Comparison of ENCODE assay signal across 11 cellular contexts in genomic region chr15:66565731-66566130, GRCh38. TPM values are rescaled to one million over a fixed set of nuclear protein-coding genes. Genes with fewer than 3 reads are reported as not detected.
DNase-seq lines count a peak whose midpoint lies in the region; ATAC-seq and TF ChIP-seq lines count a peak whose summit lies in the region.
"Had no signal": no experiment of that assay in that cellular context is flagged by ENCODE, and none has a peak within 500 bp of the region (broad histone marks: within the 10 kb centered on the region; RNA-seq: fewer than 3 reads in every experiment).

A gene with protein sequence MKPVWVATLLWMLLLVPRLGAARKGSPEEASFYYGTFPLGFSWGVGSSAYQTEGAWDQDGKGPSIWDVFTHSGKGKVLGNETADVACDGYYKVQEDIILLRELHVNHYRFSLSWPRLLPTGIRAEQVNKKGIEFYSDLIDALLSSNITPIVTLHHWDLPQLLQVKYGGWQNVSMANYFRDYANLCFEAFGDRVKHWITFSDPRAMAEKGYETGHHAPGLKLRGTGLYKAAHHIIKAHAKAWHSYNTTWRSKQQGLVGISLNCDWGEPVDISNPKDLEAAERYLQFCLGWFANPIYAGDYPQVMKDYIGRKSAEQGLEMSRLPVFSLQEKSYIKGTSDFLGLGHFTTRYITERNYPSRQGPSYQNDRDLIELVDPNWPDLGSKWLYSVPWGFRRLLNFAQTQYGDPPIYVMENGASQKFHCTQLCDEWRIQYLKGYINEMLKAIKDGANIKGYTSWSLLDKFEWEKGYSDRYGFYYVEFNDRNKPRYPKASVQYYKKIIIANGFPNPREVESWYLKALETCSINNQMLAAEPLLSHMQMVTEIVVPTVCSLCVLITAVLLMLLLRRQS (minus strand): TSS chr15:66565998. CDS start chr15:66565365, 633 bp downstream.

- H3K4me3 ChIP-seq in astrocyte of the cerebellum (ENCODE audit: low read depth, low read length) = peak within 1 kb of the TSS; percentile 34
- no peak within 1 kb of the TSS for H3K4me3 ChIP-seq in Caco-2 (ENCODE audit: low read depth, low read length)
- H3K4me3 ChIP-seq: thoracic aorta had no signal

- H3K27me3 Mint-ChIP-seq in natural killer cell treated with Interleukin-12 subunit alpha and Interleukin-12 subunit beta and Interleukin-15 and Interleukin-18, amount 100 ng/mL, for 72 hours = no peaks in the 10 kb centered on the region
- H3K27me3 Mint-ChIP-seq in natural killer cell (ENCODE audit: low read depth in 2 of 2) (no peaks in the 10 kb centered on the region), Caco-2 (ENCODE audit: insufficient read depth, unreplicated experiment) (no peaks in the 10 kb centered on the region)

- H3K27me3 ChIP-seq in Caco-2 (replicated peaks; ENCODE audit: control insufficient read depth, insufficient read depth, low read length) = no peaks in the 10 kb centered on the region

- no peaks in the 10 kb centered on the region for H3K9me3 Mint-ChIP-seq in natural killer cell treated with Interleukin-12 subunit alpha and Interleukin-12 subunit beta and Interleukin-15 and Interleukin-18, amount 100 ng/mL, for 72 hours
- H3K9me3 Mint-ChIP-seq in natural killer cell (no peaks in the 10 kb centered on the region), Caco-2 (ENCODE audit: unreplicated experiment) (no peaks in the 10 kb centered on the region)
- H3K9me3 Mint-ChIP-seq: CD8-positive, alpha-beta memory T cell had no signal

- intact Hi-C loops in natural killer cell (cut with micrococcal nuclease) = no loop called here
- intact Hi-C loops in Caco-2 (cut with micrococcal nuclease; ENCODE audit: unreplicated experiment) = no loop called here

- no peaks in the 10 kb centered on the region for H3K36me3 ChIP-seq in Caco-2 (ENCODE audit: control insufficient read depth, insufficient read depth, low read length)
- H3K36me3 ChIP-seq: thoracic aorta had no signal

- peak within 1 kb of the TSS; percentile 28 for H3K4me3 Mint-ChIP-seq in natural killer cell treated with Interleukin-12 subunit alpha and Interleukin-12 subunit beta and Interleukin-15 and Interleukin-18, amount 100 ng/mL, for 72 hours
- H3K4me3 Mint-ChIP-seq in natural killer cell = no peak within 1 kb of the TSS
- H3K4me3 Mint-ChIP-seq in Caco-2 (ENCODE audit: unreplicated experiment) = no peak within 1 kb of the TSS

- H3K4me1 ChIP-seq in Caco-2 = no peaks in the 10 kb centered on the region

- ATAC-seq in natural killer cell treated with Interleukin-12 subunit alpha and Interleukin-12 subunit beta and Interleukin-15 and Interleukin-18, amount 100 ng/mL, for 72 hours = no peak
- ATAC-seq in natural killer cell (no peak), HG02623 (IDR thresholded peaks at IDR 0.05; ENCODE audit: unreplicated experiment) (no peak)

- TF ChIP-seq CTCF in natural killer cell (IDR thresholded peaks at IDR 0.05) = no peak
- TF ChIP-seq CTCF in astrocyte of the cerebellum (IDR thresholded peaks at IDR 0.05; ENCODE audit: low read depth, low read length, missing control alignments) = no peak
- no peak for TF ChIP-seq CTCF in Caco-2 (IDR thresholded peaks at IDR 0.05; ENCODE audit: insufficient read depth in 1 of 2, low read depth in 1 of 2, low read length in 1 of 2, severe bottlenecking in 1 of 2, unreplicated experiment in 1 of 2)

- no peak for DNase-seq in natural killer cell treated with Interleukin-12 subunit alpha and Interleukin-12 subunit beta and Interleukin-15 and Interleukin-18, amount 100 ng/mL, for 72 hours (ENCODE audit: low spot score)
- no peak for DNase-seq in natural killer cell
- peak; percentile 48 for DNase-seq in astrocyte of the cerebellum (ENCODE audit: low read depth)
- DNase-seq in kidney glomerular epithelial cell (lab: John Stamatoyannopoulos, UW) = peak; percentile 33
- DNase-seq in NCI-H774 (lab: John Stamatoyannopoulos, UW) = no peak
- DNase-seq in Caco-2 = no peak
- no peak for DNase-seq in NAMALWA (ENCODE audit: low spot score)
- DNase-seq: CD8-positive, alpha-beta memory T cell; NCI-H748 treated with DMSO at 0.1 percent for 48 hours had no signal

- in situ Hi-C loops in astrocyte of the cerebellum (cut with HindIII; ENCODE audit: low sequenced_read_pairs) = no loop called here

- CTCF ChIA-PET in Caco-2 (lab: Charles Lee) = no interaction called here

- POLR2A ChIA-PET in Caco-2 (lab: Charles Lee) = no interaction called here

- H3K27ac Mint-ChIP-seq in natural killer cell treated with Interleukin-12 subunit alpha and Interleukin-12 subunit beta and Interleukin-15 and Interleukin-18, amount 100 ng/mL, for 72 hours = peak within 1 kb of the TSS; percentile 7 to 45
- H3K27ac Mint-ChIP-seq in natural killer cell = no peak within 1 kb of the TSS
- no peak within 1 kb of the TSS for H3K27ac Mint-ChIP-seq in Caco-2 (ENCODE audit: unreplicated experiment)

- no TSS peak for BruUV-seq in Caco-2 (replicated peaks; lab: Mats Ljungman, UMichigan)

- no peaks in the 10 kb centered on the region for H3K9me3 ChIP-seq in Caco-2
- H3K9me3 ChIP-seq: thoracic aorta had no signal

- H3K4me1 Mint-ChIP-seq in natural killer cell treated with Interleukin-12 subunit alpha and Interleukin-12 subunit beta and Interleukin-15 and Interleukin-18, amount 100 ng/mL, for 72 hours (ENCODE audit: low read depth in 2 of 2) = peaks cover 6 to 10% of the 10 kb centered on the region in 2 donors
- H3K4me1 Mint-ChIP-seq in natural killer cell (peaks cover 7% of the 10 kb centered on the region in 2 donors), Caco-2 (ENCODE audit: low read depth, unreplicated experiment) (no peaks in the 10 kb centered on the region)

- no peaks in the 10 kb centered on the region for H3K36me3 Mint-ChIP-seq in natural killer cell treated with Interleukin-12 subunit alpha and Interleukin-12 subunit beta and Interleukin-15 and Interleukin-18, amount 100 ng/mL, for 72 hours
- no peaks in the 10 kb centered on the region for H3K36me3 Mint-ChIP-seq in natural killer cell
- H3K36me3 Mint-ChIP-seq in Caco-2 (ENCODE audit: insufficient read depth, unreplicated experiment) = no peaks in the 10 kb centered on the region
- H3K36me3 Mint-ChIP-seq: CD8-positive, alpha-beta memory T cell had no signal

RNA-seq across cellular contexts. Expression of the gene that starts here (rescaled TPM):
- total RNA-seq in natural killer cell treated with Interleukin-12 subunit alpha and Interleukin-12 subunit beta and Interleukin-15 and Interleukin-18, amount 100 ng/mL, for 72 hours = not detected
- total RNA-seq in natural killer cell (not detected), Caco-2 (2022) (not detected in 2 replicates)
- total RNA-seq: CD8-positive, alpha-beta memory T cell; thoracic aorta had no signal

Comparison
In these comparisons a context has a peak if more than half of its experiments do, and no peak if none do; other contexts are left out.
1. H3K27ac Mint-ChIP-seq: peak in natural killer cell treated with Interleukin-12 subunit alpha and Interleukin-12 subunit beta and Interleukin-15 and Interleukin-18, amount 100 ng/mL, for 72 hours (2 of 2); none in natural killer cell (0 of 2) and Caco-2 (single experiment).
2. DNase-seq: peak in astrocyte of the cerebellum (single experiment) and kidney glomerular epithelial cell (single experiment); none in natural killer cell treated with Interleukin-12 subunit alpha and Interleukin-12 subunit beta and Interleukin-15 and Interleukin-18, amount 100 ng/mL, for 72 hours (single experiment), natural killer cell (single experiment), NCI-H774 (single experiment), Caco-2 (0 of 2) and NAMALWA (single experiment).